19 cellular contexts compared by ENCODE assay signal in genomic region chr9:13957089-13957488, GRCh38.
"Had no signal": no experiment of that assay in that cellular context is flagged by ENCODE, and none has a peak within 500 bp of the region (broad histone marks: within the 10 kb centered on the region; RNA-seq: fewer than 3 reads in every experiment).

No MANE protein-coding gene starts in this region.

- H3K4me1 ChIP-seq: prostate gland, right lobe of liver, spleen, vagina had no signal

- H3K4me1 Mint-ChIP-seq: activated naive CD8-positive, alpha-beta T cell treated with anti-CD3 and anti-CD28 coated beads, Interleukin-2, amount 10 ng/mL, durations not matched to agents 7 days and 5 days; immature natural killer cell; naive thymus-derived CD8-positive, alpha-beta T cell; stimulated activated memory B cell treated with anti-CD40 and anti-IgM and Interleukin-4, amounts not matched to agents 10 μg/mL and 1 μg/mL and 100 μg/mL, for 72 hours had no signal

- DNase-seq: activated CD8-positive, alpha-beta memory T cell treated with anti-CD3 and anti-CD28 coated beads, Interleukin-2, amount 50 U/mL, for 4 hours; activated CD8-positive, alpha-beta T cell treated with anti-CD3 and anti-CD28 coated beads for 36 hours; activated naive CD8-positive, alpha-beta T cell treated with anti-CD3 and anti-CD28 coated beads, Interleukin-2, amount 10 ng/mL, durations not matched to agents 7 days and 5 days; activated T-cell treated with anti-CD3 and anti-CD28 coated beads, Interleukin-2, amount 50 U/mL, for 72 hours; aorta; immature natural killer cell; left colon; naive thymus-derived CD8-positive, alpha-beta T cell; occipital lobe; right lobe of liver; spleen; stimulated activated CD4-positive, alpha-beta T cell treated with anti-CD3 and anti-CD28 coated beads, Interleukin-1b, Interleukin-23, amount 100 ng/mL, for 48 hours had no signal

- H3K9me3 Mint-ChIP-seq: activated CD8-positive, alpha-beta T cell treated with anti-CD3 and anti-CD28 coated beads for 36 hours; activated naive CD8-positive, alpha-beta T cell treated with anti-CD3 and anti-CD28 coated beads, Interleukin-2, amount 10 ng/mL, durations not matched to agents 7 days and 5 days; stimulated activated memory B cell treated with anti-CD40 and anti-IgM and Interleukin-4, amounts not matched to agents 10 μg/mL and 1 μg/mL and 100 μg/mL, for 72 hours had no signal

- ATAC-seq: activated CD8-positive, alpha-beta T cell treated with anti-CD3 and anti-CD28 coated beads for 36 hours; activated T-cell treated with anti-CD3 and anti-CD28 coated beads, Interleukin-2, amount 50 U/mL, for 72 hours; esophagus mucosa; left colon; naive thymus-derived CD8-positive, alpha-beta T cell; right lobe of liver; stimulated activated memory B cell treated with anti-CD40 and anti-IgM and Interleukin-4, amounts not matched to agents 10 μg/mL and 1 μg/mL and 100 μg/mL, for 72 hours had no signal

- H3K36me3 Mint-ChIP-seq: activated naive CD8-positive, alpha-beta T cell treated with anti-CD3 and anti-CD28 coated beads, Interleukin-2, amount 10 ng/mL, durations not matched to agents 7 days and 5 days; immature natural killer cell; naive thymus-derived CD8-positive, alpha-beta T cell; stimulated activated memory B cell treated with anti-CD40 and anti-IgM and Interleukin-4, amounts not matched to agents 10 μg/mL and 1 μg/mL and 100 μg/mL, for 72 hours had no signal

- FAIRE-seq: endometrium had no signal

- H3K4me3 Mint-ChIP-seq: activated CD8-positive, alpha-beta T cell treated with anti-CD3 and anti-CD28 coated beads for 36 hours; activated naive CD8-positive, alpha-beta T cell treated with anti-CD3 and anti-CD28 coated beads, Interleukin-2, amount 10 ng/mL, durations not matched to agents 7 days and 5 days; activated T-cell treated with anti-CD3 and anti-CD28 coated beads, Interleukin-2, amount 50 U/mL, for 72 hours; immature natural killer cell; naive thymus-derived CD8-positive, alpha-beta T cell; stimulated activated memory B cell treated with anti-CD40 and anti-IgM and Interleukin-4, amounts not matched to agents 10 μg/mL and 1 μg/mL and 100 μg/mL, for 72 hours had no signal

- H3K4me3 ChIP-seq: lung, prostate gland, right lobe of liver, spleen, tibial nerve, vagina had no signal

- H3K9me3 ChIP-seq: prostate gland, right lobe of liver, spleen, tibial nerve, vagina had no signal

- H3K27ac Mint-ChIP-seq: activated CD8-positive, alpha-beta T cell treated with anti-CD3 and anti-CD28 coated beads for 36 hours; activated naive CD8-positive, alpha-beta T cell treated with anti-CD3 and anti-CD28 coated beads, Interleukin-2, amount 10 ng/mL, durations not matched to agents 7 days and 5 days; activated T-cell treated with anti-CD3 and anti-CD28 coated beads, Interleukin-2, amount 50 U/mL, for 72 hours; immature natural killer cell; naive thymus-derived CD8-positive, alpha-beta T cell; stimulated activated memory B cell treated with anti-CD40 and anti-IgM and Interleukin-4, amounts not matched to agents 10 μg/mL and 1 μg/mL and 100 μg/mL, for 72 hours had no signal

- H3K27me3 Mint-ChIP-seq: activated CD8-positive, alpha-beta T cell treated with anti-CD3 and anti-CD28 coated beads for 36 hours; activated naive CD8-positive, alpha-beta T cell treated with anti-CD3 and anti-CD28 coated beads, Interleukin-2, amount 10 ng/mL, durations not matched to agents 7 days and 5 days; naive thymus-derived CD8-positive, alpha-beta T cell; stimulated activated memory B cell treated with anti-CD40 and anti-IgM and Interleukin-4, amounts not matched to agents 10 μg/mL and 1 μg/mL and 100 μg/mL, for 72 hours had no signal

- H3K27me3 ChIP-seq: right lobe of liver, spleen, tibial nerve, vagina had no signal

- H3K36me3 ChIP-seq: prostate gland, right lobe of liver, spleen, tibial nerve, vagina had no signal

- H3K27ac ChIP-seq: prostate gland, right lobe of liver, spleen, tibial nerve, vagina had no signal
